8 cellular contexts compared by ENCODE assay signal in genomic region chr11:12694182-12694531, GRCh38. TPM values are rescaled to one million over a fixed set of nuclear protein-coding genes. Genes with fewer than 3 reads are reported as not detected.
DNase-seq lines count a peak whose midpoint lies in the region; ATAC-seq and TF ChIP-seq lines count a peak whose summit lies in the region.

No MANE protein-coding gene starts in this region.

- no peaks in the 10 kb centered on the region for H3K36me3 ChIP-seq in mammary epithelial cell (ENCODE audit: insufficient read depth, low read length)
- H3K36me3 ChIP-seq in right lobe of liver, result no peaks in the 10 kb centered on the region
- H3K36me3 ChIP-seq in transverse colon, result no peaks in the 10 kb centered on the region

- CTCF ChIA-PET in mammary epithelial cell (lab: Charles Lee; ENCODE audit: low non-redundant PET), result no interaction called here

- in situ Hi-C loops in mammary epithelial cell (cut with MboI; ENCODE audit: low sequenced_read_pairs in 2 of 2), result no loop called here
- in situ Hi-C loops in transverse colon (cut with MboI; ENCODE audit: low pct_ligation_motif_present in 1 of 4, low pct_unique_long_range_greater_than_20kb in 1 of 4, low sequenced_read_pairs in 3 of 4), result loop anchor here in 2 of 4 donors (25.0 kb wide), 1 partner anchor 193 kb away; no protein-coding TSS in a partner anchor

- H3K79me2 ChIP-seq in mammary epithelial cell (ENCODE audit: insufficient read depth, low read length), result peaks cover 89% of the 10 kb centered on the region

- peak overlapping the region; percentile 92 for H3K4me2 ChIP-seq in mammary epithelial cell (ENCODE audit: insufficient read depth, low read depth, low read length)

- H3K4me1 ChIP-seq in mammary epithelial cell (ENCODE audit: insufficient read depth, low read length) (peaks cover 78% of the 10 kb centered on the region), right lobe of liver (peaks cover 0 to 65% (median 19%) of the 10 kb centered on the region in 4 donors), transverse colon (peaks cover 28 to 71% (median 43%) of the 10 kb centered on the region in 4 donors)

- peak; percentile 11 to 33 (median 16) for ATAC-seq in right lobe of liver

- peak overlapping the region; percentile 11 for H2AFZ ChIP-seq in mammary epithelial cell (ENCODE audit: low read depth, low read length)

- H3K9me3 ChIP-seq in mammary epithelial cell (replicated peaks; ENCODE audit: insufficient read depth, low read length) (no peaks in the 10 kb centered on the region), right lobe of liver (no peaks in the 10 kb centered on the region), transverse colon (no peaks in the 10 kb centered on the region)

- TF ChIP-seq POLR2A in right lobe of liver (IDR thresholded peaks at IDR 0.05), result no peak
- TF ChIP-seq POLR2A in transverse colon (IDR thresholded peaks at IDR 0.05), result peak; percentile 69

- dilution Hi-C loops in mammary epithelial cell (cut with HindIII; ENCODE audit: low sequenced_read_pairs), result no loop called here

- H3K27ac ChIP-seq in mammary epithelial cell (ENCODE audit: insufficient read depth, low read depth, low read length) (peak overlapping the region; percentile 98), right lobe of liver (peak overlapping the region; percentile 92 to 97 (median 92)), transverse colon (peak overlapping the region; percentile 88 to 94 (median 93))

- WGBS in mammary epithelial cell (ENCODE audit: low coverage, missing lambda C conversion rate), result 3% methylated on average over 6 of the region's 6 CpGs
- 8% methylated on average over 6 of the region's 6 CpGs for WGBS in right lobe of liver (ENCODE audit: insufficient coverage, low coverage, low lambda C conversion rate, missing lambda C conversion rate)
- WGBS in transverse colon (ENCODE audit: low coverage in 1 of 2), 2 donors, result 7 to 20% methylated on average over 4 to 6 of the region's 6 CpGs

- H3K9ac ChIP-seq in mammary epithelial cell (ENCODE audit: insufficient read depth, low read length), result peak overlapping the region; percentile 98

- H3K4me3 ChIP-seq in mammary epithelial cell (replicated peaks in 1 of 3; ENCODE audit: insufficient read depth in 1 of 3, low read depth in 2 of 3, low read length in 3 of 3), result peak overlapping the region; percentile 25 to 26 (median 26)
- peak overlapping the region in 2 of 3 donors; percentile 1 to 14 for H3K4me3 ChIP-seq in right lobe of liver
- H3K4me3 ChIP-seq in transverse colon, result peak overlapping the region in 2 of 4 donors; percentile 4 to 13

- no peak for TF ChIP-seq EP300 in transverse colon (IDR thresholded peaks at IDR 0.05; ENCODE audit: low read depth)

- no peaks in the 10 kb centered on the region for H3K27me3 ChIP-seq in mammary epithelial cell (ENCODE audit: insufficient read depth, low read length)
- no peaks in the 10 kb centered on the region for H3K27me3 ChIP-seq in right lobe of liver
- H3K27me3 ChIP-seq in transverse colon, result no peaks in the 10 kb centered on the region

- peak; percentile 81 for DNase-seq in NCI-H1105 (lab: John Stamatoyannopoulos, UW)
- DNase-seq in NCI-H1105 treated with DMSO at 0.1 percent for 48 hours (lab: John Stamatoyannopoulos, UW), result no peak
- DNase-seq in mammary epithelial cell, result no peak
- peak in 1 of 3 donors; percentile 35 for DNase-seq in right lobe of liver
- DNase-seq in transverse colon, result peak; percentile 41
- no peak for DNase-seq in medulla oblongata (ENCODE audit: extremely low spot score)
- no peak for DNase-seq in retina
- no peak for DNase-seq in T-helper 2 cell

- no peaks in the 10 kb centered on the region for H4K20me1 ChIP-seq in mammary epithelial cell (ENCODE audit: insufficient read depth, low read length)

- TF ChIP-seq CTCF in mammary epithelial cell (conservative IDR thresholded peaks at IDR 0.05 in 1 of 2, IDR thresholded peaks at IDR 0.05 in 1 of 2; ENCODE audit: extremely low read depth in 1 of 2, insufficient read depth in 1 of 2, low read depth in 1 of 2, low read length in 2 of 2), result no peak
- no peak for TF ChIP-seq CTCF in right lobe of liver (IDR thresholded peaks at IDR 0.05)
- no peak for TF ChIP-seq CTCF in transverse colon (IDR thresholded peaks at IDR 0.05)

- no TSS peak for BruUV-seq in mammary epithelial cell (replicated peaks; lab: Mats Ljungman, UMichigan)

- intact Hi-C loops in mammary epithelial cell (cut with micrococcal nuclease), result loop anchor here (5.0 kb wide), 1 partner anchor 282 kb away; no protein-coding TSS in a partner anchor
- intact Hi-C loops in right lobe of liver (cut with DNase I), result no loop called here
- intact Hi-C loops in transverse colon (cut with DNase I; ENCODE audit: low total_unique reads), result loop anchor here (10.0 kb wide), 1 partner anchor 51 kb away; no protein-coding TSS in a partner anchor

RNA-seq across cellular contexts. Expression of gene TEAD1, which starts 19.9 kb away (rescaled TPM):
- 100 to 1,000 TPM in 1 of 2 donors, 10 to 100 TPM in 1; 93.9 to 107 TPM for total RNA-seq in mammary epithelial cell
- 21.3 TPM for polyA plus RNA-seq in mammary epithelial cell
- polyA minus RNA-seq in mammary epithelial cell, result 88.8 TPM
- 10 to 100 TPM; 28.3 to 41.5 (median 32.2) TPM for total RNA-seq in right lobe of liver
- total RNA-seq in transverse colon, result 100 to 1,000 TPM in 1 of 4 donors, 10 to 100 TPM in 3; 46.4 to 214 (median 61.2) TPM

Comparison
In these comparisons a context has a peak if more than half of its experiments do, and no peak if none do; other contexts are left out.
1. DNase-seq: peak in NCI-H1105 (single experiment) and transverse colon (single experiment); none in NCI-H1105 treated with DMSO at 0.1 percent for 48 hours (single experiment), mammary epithelial cell (single experiment), medulla oblongata (single experiment), retina (single experiment) and T-helper 2 cell (0 of 5).
2. intact Hi-C loops: an anchor here in mammary epithelial cell (5.0 kb wide) and transverse colon (10.0 kb wide); none called in right lobe of liver.
3. Peak in every context shown above with its lines, with median percentiles within 50 percentile points of each other: H3K27ac ChIP-seq.